Comparison of ENCODE assay signal across 1 cellular context in the genomic region with DNA sequence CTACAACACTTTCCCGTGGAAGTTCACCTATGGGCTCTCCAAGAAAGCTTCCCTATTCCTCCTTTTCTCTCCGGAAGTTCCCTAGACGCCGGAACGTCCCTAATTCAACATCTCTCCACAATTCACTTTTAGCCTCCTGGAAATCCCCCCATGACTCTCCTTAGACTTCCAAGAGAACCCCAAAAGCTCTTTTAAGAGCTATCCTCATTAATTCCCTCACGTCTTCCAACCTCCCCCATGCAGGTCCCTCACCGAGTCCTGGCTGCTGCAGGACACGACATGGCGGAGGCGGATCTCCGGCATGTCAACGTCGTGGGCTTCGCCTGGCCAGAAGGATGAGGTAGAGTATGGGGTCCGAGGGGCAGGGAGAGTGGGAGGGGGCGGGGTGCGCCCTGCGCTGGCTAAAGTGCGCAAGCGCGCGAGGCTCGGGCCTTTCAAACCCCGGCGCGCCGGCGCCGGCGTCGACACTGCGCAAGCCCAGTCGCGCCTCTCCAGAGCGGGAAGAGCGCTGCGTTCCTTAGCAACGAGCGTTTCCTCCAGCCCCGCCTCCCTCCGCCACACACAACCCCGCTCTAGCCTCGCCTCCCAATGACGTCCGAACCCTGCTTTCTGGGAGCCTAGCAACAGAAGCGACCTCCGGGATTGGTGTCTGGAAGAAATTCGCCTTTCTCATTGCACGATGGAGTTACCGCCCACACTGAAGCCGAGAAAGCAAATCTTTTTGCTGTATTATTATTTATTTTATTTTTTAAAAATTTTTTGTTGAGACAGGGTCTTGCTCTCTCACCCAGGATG.
TF ChIP-seq lines count a peak whose summit lies in the region.

TSS of gene PINLYP (plus strand) at position 646 of the 795 bp plus-strand sequence. CDS start 1,391 bp downstream, outside the sequence.
TSS of gene XRCC1 (minus strand) at position 372 of the 795 bp plus-strand sequence. CDS start at position 303, 69 bp downstream.

TF ChIP-seq in HepG2, 621 proteins besides CTCF, POLR2A, EP300 and RAD21 (continues in another document):
- TF ChIP-seq, protein P1, sequence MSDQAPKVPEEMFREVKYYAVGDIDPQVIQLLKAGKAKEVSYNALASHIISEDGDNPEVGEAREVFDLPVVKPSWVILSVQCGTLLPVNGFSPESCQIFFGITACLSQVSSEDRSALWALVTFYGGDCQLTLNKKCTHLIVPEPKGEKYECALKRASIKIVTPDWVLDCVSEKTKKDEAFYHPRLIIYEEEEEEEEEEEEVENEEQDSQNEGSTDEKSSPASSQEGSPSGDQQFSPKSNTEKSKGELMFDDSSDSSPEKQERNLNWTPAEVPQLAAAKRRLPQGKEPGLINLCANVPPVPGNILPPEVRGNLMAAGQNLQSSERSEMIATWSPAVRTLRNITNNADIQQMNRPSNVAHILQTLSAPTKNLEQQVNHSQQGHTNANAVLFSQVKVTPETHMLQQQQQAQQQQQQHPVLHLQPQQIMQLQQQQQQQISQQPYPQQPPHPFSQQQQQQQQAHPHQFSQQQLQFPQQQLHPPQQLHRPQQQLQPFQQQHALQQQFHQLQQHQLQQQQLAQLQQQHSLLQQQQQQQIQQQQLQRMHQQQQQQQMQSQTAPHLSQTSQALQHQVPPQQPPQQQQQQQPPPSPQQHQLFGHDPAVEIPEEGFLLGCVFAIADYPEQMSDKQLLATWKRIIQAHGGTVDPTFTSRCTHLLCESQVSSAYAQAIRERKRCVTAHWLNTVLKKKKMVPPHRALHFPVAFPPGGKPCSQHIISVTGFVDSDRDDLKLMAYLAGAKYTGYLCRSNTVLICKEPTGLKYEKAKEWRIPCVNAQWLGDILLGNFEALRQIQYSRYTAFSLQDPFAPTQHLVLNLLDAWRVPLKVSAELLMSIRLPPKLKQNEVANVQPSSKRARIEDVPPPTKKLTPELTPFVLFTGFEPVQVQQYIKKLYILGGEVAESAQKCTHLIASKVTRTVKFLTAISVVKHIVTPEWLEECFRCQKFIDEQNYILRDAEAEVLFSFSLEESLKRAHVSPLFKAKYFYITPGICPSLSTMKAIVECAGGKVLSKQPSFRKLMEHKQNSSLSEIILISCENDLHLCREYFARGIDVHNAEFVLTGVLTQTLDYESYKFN (CRISPR knock-in tag; conservative IDR thresholded peaks at IDR 0.05) = 0 out of 2 replicates have a peak, but pooled peaks have one; percentile 24
- TF ChIP-seq IRF1 (CRISPR knock-in tag; IDR thresholded peaks at IDR 0.05; ENCODE audit: low read depth) = no peak
- peak; percentile 92 for TF ChIP-seq CREB1 (IDR thresholded peaks at IDR 0.05)
- TF ChIP-seq CREB1 (CRISPR knock-in tag; IDR thresholded peaks at IDR 0.05) = peak; percentile 90
- TF ChIP-seq TGIF2 (CRISPR knock-in tag; IDR thresholded peaks at IDR 0.05) = no peak
- peak; percentile 31; the same call in 1 of the 2 replicates for TF ChIP-seq ZMYM4 (CRISPR knock-in tag; IDR thresholded peaks at IDR 0.05)
- peak; percentile 69 for TF ChIP-seq HCFC1 (IDR thresholded peaks at IDR 0.05; ENCODE audit: low read depth, low read length)
- no peak for TF ChIP-seq GLI4 (CRISPR knock-in tag; IDR thresholded peaks at IDR 0.05; ENCODE audit: borderline replicate concordance)
- peak; percentile 76 for TF ChIP-seq YY1 (IDR thresholded peaks at IDR 0.05; ENCODE audit: insufficient read depth, insufficient replicate concordance, low read depth, low read length)
- TF ChIP-seq SIN3B (IDR thresholded peaks at IDR 0.05; ENCODE audit: low read length) = peak; percentile 69
- TF ChIP-seq SIX4 (CRISPR knock-in tag; IDR thresholded peaks at IDR 0.05) = no peak
- TF ChIP-seq, protein P2, sequence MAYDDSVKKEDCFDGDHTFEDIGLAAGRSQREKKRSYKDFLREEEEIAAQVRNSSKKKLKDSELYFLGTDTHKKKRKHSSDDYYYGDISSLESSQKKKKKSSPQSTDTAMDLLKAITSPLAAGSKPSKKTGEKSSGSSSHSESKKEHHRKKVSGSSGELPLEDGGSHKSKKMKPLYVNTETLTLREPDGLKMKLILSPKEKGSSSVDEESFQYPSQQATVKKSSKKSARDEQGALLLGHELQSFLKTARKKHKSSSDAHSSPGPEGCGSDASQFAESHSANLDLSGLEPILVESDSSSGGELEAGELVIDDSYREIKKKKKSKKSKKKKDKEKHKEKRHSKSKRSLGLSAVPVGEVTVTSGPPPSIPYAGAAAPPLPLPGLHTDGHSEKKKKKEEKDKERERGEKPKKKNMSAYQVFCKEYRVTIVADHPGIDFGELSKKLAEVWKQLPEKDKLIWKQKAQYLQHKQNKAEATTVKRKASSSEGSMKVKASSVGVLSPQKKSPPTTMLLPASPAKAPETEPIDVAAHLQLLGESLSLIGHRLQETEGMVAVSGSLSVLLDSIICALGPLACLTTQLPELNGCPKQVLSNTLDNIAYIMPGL (CRISPR knock-in tag; IDR thresholded peaks at IDR 0.05; ENCODE audit: borderline replicate concordance in 1 of 2, low read depth in 1 of 2) = peak in 1 of 2 experiments; percentile 21; a peak in 1 of 4 replicates
- TF ChIP-seq, protein P3, sequence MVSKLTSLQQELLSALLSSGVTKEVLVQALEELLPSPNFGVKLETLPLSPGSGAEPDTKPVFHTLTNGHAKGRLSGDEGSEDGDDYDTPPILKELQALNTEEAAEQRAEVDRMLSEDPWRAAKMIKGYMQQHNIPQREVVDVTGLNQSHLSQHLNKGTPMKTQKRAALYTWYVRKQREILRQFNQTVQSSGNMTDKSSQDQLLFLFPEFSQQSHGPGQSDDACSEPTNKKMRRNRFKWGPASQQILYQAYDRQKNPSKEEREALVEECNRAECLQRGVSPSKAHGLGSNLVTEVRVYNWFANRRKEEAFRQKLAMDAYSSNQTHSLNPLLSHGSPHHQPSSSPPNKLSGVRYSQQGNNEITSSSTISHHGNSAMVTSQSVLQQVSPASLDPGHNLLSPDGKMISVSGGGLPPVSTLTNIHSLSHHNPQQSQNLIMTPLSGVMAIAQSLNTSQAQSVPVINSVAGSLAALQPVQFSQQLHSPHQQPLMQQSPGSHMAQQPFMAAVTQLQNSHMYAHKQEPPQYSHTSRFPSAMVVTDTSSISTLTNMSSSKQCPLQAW (CRISPR knock-in tag; IDR thresholded peaks at IDR 0.05) = no peak
- peak; percentile 11; the same call in 1 of the 2 replicates for TF ChIP-seq THRA (CRISPR knock-in tag; IDR thresholded peaks at IDR 0.05; ENCODE audit: borderline replicate concordance)
- no peak for TF ChIP-seq ZNF143 (CRISPR knock-in tag; IDR thresholded peaks at IDR 0.05)
- TF ChIP-seq MAX (IDR thresholded peaks at IDR 0.05) = 0 out of 2 replicates have a peak, but pooled peaks have one; percentile 51
- TF ChIP-seq NFYC (CRISPR knock-in tag; IDR thresholded peaks at IDR 0.05) = peak; percentile 69
- TF ChIP-seq TFDP1 (CRISPR knock-in tag; IDR thresholded peaks at IDR 0.05; ENCODE audit: borderline replicate concordance) = peak; percentile 88
- no peak for TF ChIP-seq PITX1 (CRISPR knock-in tag; IDR thresholded peaks at IDR 0.05)
- peak; percentile 25 for TF ChIP-seq TEAD3 (CRISPR knock-in tag; optimal IDR thresholded peaks at IDR 0.05; ENCODE audit: borderline replicate concordance)
- TF ChIP-seq, protein P4, sequence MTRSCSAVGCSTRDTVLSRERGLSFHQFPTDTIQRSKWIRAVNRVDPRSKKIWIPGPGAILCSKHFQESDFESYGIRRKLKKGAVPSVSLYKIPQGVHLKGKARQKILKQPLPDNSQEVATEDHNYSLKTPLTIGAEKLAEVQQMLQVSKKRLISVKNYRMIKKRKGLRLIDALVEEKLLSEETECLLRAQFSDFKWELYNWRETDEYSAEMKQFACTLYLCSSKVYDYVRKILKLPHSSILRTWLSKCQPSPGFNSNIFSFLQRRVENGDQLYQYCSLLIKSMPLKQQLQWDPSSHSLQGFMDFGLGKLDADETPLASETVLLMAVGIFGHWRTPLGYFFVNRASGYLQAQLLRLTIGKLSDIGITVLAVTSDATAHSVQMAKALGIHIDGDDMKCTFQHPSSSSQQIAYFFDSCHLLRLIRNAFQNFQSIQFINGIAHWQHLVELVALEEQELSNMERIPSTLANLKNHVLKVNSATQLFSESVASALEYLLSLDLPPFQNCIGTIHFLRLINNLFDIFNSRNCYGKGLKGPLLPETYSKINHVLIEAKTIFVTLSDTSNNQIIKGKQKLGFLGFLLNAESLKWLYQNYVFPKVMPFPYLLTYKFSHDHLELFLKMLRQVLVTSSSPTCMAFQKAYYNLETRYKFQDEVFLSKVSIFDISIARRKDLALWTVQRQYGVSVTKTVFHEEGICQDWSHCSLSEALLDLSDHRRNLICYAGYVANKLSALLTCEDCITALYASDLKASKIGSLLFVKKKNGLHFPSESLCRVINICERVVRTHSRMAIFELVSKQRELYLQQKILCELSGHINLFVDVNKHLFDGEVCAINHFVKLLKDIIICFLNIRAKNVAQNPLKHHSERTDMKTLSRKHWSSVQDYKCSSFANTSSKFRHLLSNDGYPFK (CRISPR knock-in tag; IDR thresholded peaks at IDR 0.05; ENCODE audit: borderline replicate concordance) = 0 out of 2 replicates have a peak, but pooled peaks have one; percentile 35
- TF ChIP-seq ZNF687 (CRISPR knock-in tag; IDR thresholded peaks at IDR 0.05) = peak; percentile 73
- no peak for TF ChIP-seq FUBP1 (CRISPR knock-in tag; IDR thresholded peaks at IDR 0.05; ENCODE audit: borderline replicate concordance)
- TF ChIP-seq BORCS8-MEF2B (CRISPR knock-in tag; IDR thresholded peaks at IDR 0.05) = no peak
- TF ChIP-seq ZNF180 (CRISPR knock-in tag; IDR thresholded peaks at IDR 0.05; ENCODE audit: borderline replicate concordance, low read depth) = no peak
- peak; percentile 83 for TF ChIP-seq GABPB1 (CRISPR knock-in tag; IDR thresholded peaks at IDR 0.05)
